Comparison of ENCODE assay signal across 11 cellular contexts in the genomic region with DNA sequence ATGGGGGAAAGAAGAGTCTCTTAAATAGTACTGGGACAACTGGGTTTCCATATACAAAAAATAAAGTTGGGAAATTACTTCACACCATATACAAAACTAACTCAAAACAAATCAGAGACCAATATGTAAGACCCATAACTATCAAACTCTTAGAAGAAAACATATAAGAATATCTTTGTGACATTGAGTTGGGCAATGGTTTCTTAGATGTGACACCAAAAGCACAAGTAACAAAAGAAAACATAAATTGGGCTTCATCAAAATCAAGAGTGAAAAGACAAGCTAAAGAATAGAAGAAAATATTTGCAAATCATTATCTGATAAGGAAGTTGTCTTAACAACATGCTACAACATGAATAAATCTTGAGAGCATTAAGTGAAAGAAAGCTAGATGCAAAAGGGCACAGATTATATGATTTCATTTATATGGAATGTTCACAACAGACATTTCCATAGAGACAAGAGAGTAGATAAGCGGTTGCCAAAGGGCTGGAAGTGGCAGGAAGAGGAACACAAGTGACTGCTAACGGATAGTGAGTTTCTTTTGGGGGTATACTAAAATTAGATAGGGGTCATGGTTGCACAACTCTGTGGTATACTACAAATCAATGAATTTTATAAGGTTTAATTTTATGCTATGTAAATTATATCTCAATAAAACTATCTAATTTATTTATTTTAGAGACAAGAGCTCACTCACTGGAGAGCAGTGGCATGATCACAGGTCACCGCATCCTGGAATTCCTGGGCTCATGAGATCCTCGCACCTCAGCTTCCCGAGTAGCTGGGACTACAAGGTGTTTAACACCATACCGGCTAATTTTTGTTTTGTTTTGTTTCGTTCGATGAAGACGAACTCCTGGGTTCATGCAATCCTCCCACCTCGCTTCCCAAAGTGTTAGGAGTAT. TPM values are rescaled to one million over a fixed set of nuclear protein-coding genes. Genes with fewer than 3 reads are reported as not detected.
DNase-seq lines count a peak whose midpoint lies in the region; ATAC-seq and TF ChIP-seq lines count a peak whose summit lies in the region.
"Had no signal": no experiment of that assay in that cellular context is flagged by ENCODE, and none has a peak within 500 bp of the region (broad histone marks: within the 10 kb centered on the region; RNA-seq: fewer than 3 reads in every experiment).

No MANE protein-coding gene starts in this region.

- H3K27ac Mint-ChIP-seq in T-cell, result no peak overlapping the region

- H3K4me2 ChIP-seq in mammary epithelial cell (ENCODE audit: insufficient read depth, low read depth, low read length), result peak overlapping the region; percentile 58

- BruUV-seq in mammary epithelial cell (replicated peaks; lab: Mats Ljungman, UMichigan), result no TSS peak

- 80% methylated on average over 10 of the region's 10 CpGs for WGBS in mammary epithelial cell (ENCODE audit: low coverage, missing lambda C conversion rate)

- H4K20me1 ChIP-seq in mammary epithelial cell (ENCODE audit: insufficient read depth, low read length), result no peaks in the 10 kb centered on the region

- POLR2A ChIA-PET in T-cell (lab: Charles Lee), result interaction anchor here in 1 of 2 donors (0.6 to 0.7 kb wide), 2 partner anchors 125 to 164 kb away, joined by 3 to 4 read pairs; no protein-coding TSS in a partner anchor

- H3K27ac ChIP-seq in ACC112 (ENCODE audit: low read depth, low read length), result peak overlapping the region; percentile 92
- H3K27ac ChIP-seq in HUES48 (ENCODE audit: low read depth, low read length), result peak overlapping the region; percentile 39
- peak overlapping the region; percentile 86 for H3K27ac ChIP-seq in mammary epithelial cell (ENCODE audit: insufficient read depth, low read depth, low read length)
- no peak overlapping the region for H3K27ac ChIP-seq in effector memory CD4-positive, alpha-beta T cell (ENCODE audit: insufficient read depth, low read length, poor library complexity, severe bottlenecking)

- in situ Hi-C loops in mammary epithelial cell (cut with MboI; ENCODE audit: low sequenced_read_pairs in 2 of 2), result no loop called here

- H3K9ac ChIP-seq in HUES48 (ENCODE audit: low read depth, low read length), result no peak overlapping the region
- H3K9ac ChIP-seq in mammary epithelial cell (ENCODE audit: insufficient read depth, low read length), result no peak overlapping the region

- H3K4me1 ChIP-seq in ACC112 (ENCODE audit: control insufficient read depth, insufficient read depth, low read length, unreplicated experiment) (peaks cover 50% of the 10 kb centered on the region), HUES48 (ENCODE audit: control insufficient read depth, insufficient read depth, low read length) (peaks cover 45% of the 10 kb centered on the region), mammary epithelial cell (ENCODE audit: insufficient read depth, low read length) (peaks cover 40% of the 10 kb centered on the region)
- H3K4me1 ChIP-seq in effector memory CD4-positive, alpha-beta T cell (ENCODE audit: control insufficient read depth, insufficient read depth, low read length, poor library complexity, severe bottlenecking), result no peaks in the 10 kb centered on the region

- H3K9me3 ChIP-seq in HUES48 (ENCODE audit: control insufficient read depth, insufficient read depth, low read length) (no peaks in the 10 kb centered on the region), mammary epithelial cell (replicated peaks; ENCODE audit: insufficient read depth, low read length) (no peaks in the 10 kb centered on the region)
- no peaks in the 10 kb centered on the region for H3K9me3 ChIP-seq in effector memory CD4-positive, alpha-beta T cell (ENCODE audit: control insufficient read depth, low read length)

- H2AFZ ChIP-seq in ACC112 (ENCODE audit: low read length, unreplicated experiment), result no peak overlapping the region
- H2AFZ ChIP-seq in mammary epithelial cell (ENCODE audit: low read depth, low read length), result no peak overlapping the region

- no peaks in the 10 kb centered on the region for H3K27me3 Mint-ChIP-seq in T-cell
- H3K27me3 Mint-ChIP-seq: CD4-positive, alpha-beta memory T cell had no signal

- H3K4me3 Mint-ChIP-seq in T-cell, result no peak overlapping the region
- H3K4me3 Mint-ChIP-seq: CD4-positive, alpha-beta memory T cell had no signal

- H3K4me1 Mint-ChIP-seq in T-cell, result peaks cover 30 to 41% (median 41%) of the 10 kb centered on the region in 3 donors

- no peaks in the 10 kb centered on the region for H3K9me3 Mint-ChIP-seq in T-cell

- H3K79me2 ChIP-seq in ACC112 (ENCODE audit: control insufficient read depth, insufficient read depth, low read length, unreplicated experiment) (peaks cover 93% of the 10 kb centered on the region), mammary epithelial cell (ENCODE audit: insufficient read depth, low read length) (peaks cover 98% of the 10 kb centered on the region)

- H3K4me3 ChIP-seq in ACC112 (ENCODE audit: low read depth, low read length), result peak overlapping the region; percentile 40; the same call in 1 of the 2 replicates
- no peak overlapping the region for H3K4me3 ChIP-seq in HUES48 (ENCODE audit: low read depth, low read length)
- H3K4me3 ChIP-seq in mammary epithelial cell (replicated peaks in 1 of 3; ENCODE audit: insufficient read depth in 1 of 3, low read depth in 2 of 3, low read length in 3 of 3), result peak overlapping the region in 1 of 3 experiments; percentile 4
- no peak overlapping the region for H3K4me3 ChIP-seq in effector memory CD4-positive, alpha-beta T cell (ENCODE audit: insufficient read depth, low read depth, low read length, poor library complexity, severe bottlenecking)

- H3K36me3 ChIP-seq in ACC112 (ENCODE audit: insufficient read depth, low read length) (peaks cover 7% of the 10 kb centered on the region; the same call in 1 of the 2 replicates), HUES48 (ENCODE audit: control insufficient read depth, insufficient read depth, low read length) (no peaks in the 10 kb centered on the region), mammary epithelial cell (ENCODE audit: insufficient read depth, low read length) (no peaks in the 10 kb centered on the region)
- no peaks in the 10 kb centered on the region for H3K36me3 ChIP-seq in effector memory CD4-positive, alpha-beta T cell (ENCODE audit: control insufficient read depth, insufficient read depth, low read length)

- peak; percentile 76 for DNase-seq in mammary epithelial cell
- DNase-seq in kidney tubule cell (ENCODE audit: low spot score), result peak; percentile 74
- no peak for DNase-seq in medulla oblongata (ENCODE audit: extremely low spot score)
- DNase-seq in effector memory CD4-positive, alpha-beta T cell, result no peak
- no peak for DNase-seq in cerebellum (ENCODE audit: low spot score)
- DNase-seq in T-cell, result no peak
- DNase-seq: CD4-positive, alpha-beta memory T cell; NCI-H1930; T1000 had no signal

- no peak for TF ChIP-seq CTCF in mammary epithelial cell (conservative IDR thresholded peaks at IDR 0.05 in 1 of 2, IDR thresholded peaks at IDR 0.05 in 1 of 2; ENCODE audit: extremely low read depth in 1 of 2, insufficient read depth in 1 of 2, low read depth in 1 of 2, low read length in 2 of 2)

- H3K27me3 ChIP-seq in ACC112 (ENCODE audit: insufficient read depth, low read length) (no peaks in the 10 kb centered on the region), HUES48 (ENCODE audit: control insufficient read depth, insufficient read depth, low read length) (no peaks in the 10 kb centered on the region), mammary epithelial cell (ENCODE audit: insufficient read depth, low read length) (no peaks in the 10 kb centered on the region)
- no peaks in the 10 kb centered on the region for H3K27me3 ChIP-seq in effector memory CD4-positive, alpha-beta T cell (replicated peaks; ENCODE audit: control insufficient read depth, insufficient read depth, low read length, poor library complexity, severe bottlenecking)

- dilution Hi-C loops in mammary epithelial cell (cut with HindIII; ENCODE audit: low sequenced_read_pairs), result no loop called here

- intact Hi-C loops in mammary epithelial cell (cut with micrococcal nuclease), result no loop called here

- ATAC-seq in T-cell (replicated peaks in 1 of 4), result no peak

- peaks cover 22% of the 10 kb centered on the region for H3K36me3 Mint-ChIP-seq in T-cell

- CTCF ChIA-PET in mammary epithelial cell (lab: Charles Lee; ENCODE audit: low non-redundant PET) (no interaction called here), T-cell (lab: Charles Lee) (interaction anchor here in 1 of 2 donors (0.5 kb wide), 1 partner anchor 31 kb away, joined by 3 read pairs; no protein-coding TSS in a partner anchor)

RNA-seq across cellular contexts. Expression of a gene that starts 35.4 kb away (rescaled TPM):
- 10 to 100 TPM; 57.7 to 80.4 TPM for total RNA-seq in mammary epithelial cell
- 16.9 TPM for polyA plus RNA-seq in mammary epithelial cell
- 36.0 TPM for polyA minus RNA-seq in mammary epithelial cell
- total RNA-seq in cerebellum, result 205 TPM
- total RNA-seq in T-cell, result 100 to 1,000 TPM in 2 of 5 donors, 10 to 100 TPM in 3; 84.1 to 193 (median 92.6) TPM

Comparison
In these comparisons a context has a peak if more than half of its experiments do, and no peak if none do; other contexts are left out.
1. DNase-seq: peak in mammary epithelial cell (single experiment) and kidney tubule cell (single experiment); none in medulla oblongata (single experiment), effector memory CD4-positive, alpha-beta T cell (0 of 3), cerebellum (single experiment) and T-cell (0 of 34).